8 cellular contexts compared by ENCODE assay signal in genomic region chr14:105486333-105486973, GRCh38. TPM values are rescaled to one million over a fixed set of nuclear protein-coding genes. Genes with fewer than 3 reads are reported as not detected.
DNase-seq lines count a peak whose midpoint lies in the region; ATAC-seq and TF ChIP-seq lines count a peak whose summit lies in the region.

A gene with protein sequence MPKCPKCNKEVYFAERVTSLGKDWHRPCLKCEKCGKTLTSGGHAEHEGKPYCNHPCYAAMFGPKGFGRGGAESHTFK (plus strand): TSS chr14:105486886. CDS start chr14:105487260, 374 bp downstream.

- WGBS in ovary, 3 donors: 2 to 3% (median 2%) methylated on average over 36 to 48 of the region's 48 CpGs

- CTCF ChIA-PET in CD4-positive, alpha-beta memory T cell (lab: Charles Lee; ENCODE audit: partially characterized antibody): interaction anchor here (1.1 to 1.4 kb wide), 2 partner anchors 8 to 38 kb away, joined by 4 read pairs; no protein-coding TSS in a partner anchor

- ATAC-seq in HG03342 (IDR thresholded peaks at IDR 0.05; ENCODE audit: unreplicated experiment) (no peak), GM21367 (IDR thresholded peaks at IDR 0.05; ENCODE audit: unreplicated experiment) (no peak)

- intact Hi-C loops in CD4-positive, alpha-beta memory T cell (cut with micrococcal nuclease): no loop called here
- intact Hi-C loops in ovary (cut with DNase I): loop anchor here in 3 of 4 donors (5.0 kb wide), 3 partner anchors 104 to 184 kb away; partner anchors contain the start of gene BRF1 (in 1 of the 3)

- POLR2A ChIA-PET in CD4-positive, alpha-beta memory T cell (lab: Charles Lee; ENCODE audit: partially characterized antibody): interaction anchor here (0.6 to 2.3 kb wide), 8 partner anchors 9 to 419 kb away, joined by 3 to 8 read pairs (median 4); partner anchors contain the start of genes BRF1 and PACS2

- peak within 1 kb of the TSS; percentile 97 for H3K27ac ChIP-seq in CD4-positive, alpha-beta memory T cell (ENCODE audit: low read depth, low read length)
- H3K27ac ChIP-seq in OCI-LY3 (ENCODE audit: low read length) (peak within 1 kb of the TSS; percentile 58), ovary (no peak within 1 kb of the TSS)

- DNase-seq in CD4-positive, alpha-beta memory T cell: peak in 2 of 5 donors; percentile 31 to 64
- DNase-seq in glutamatergic neuron (no peak), ovary (peak in 1 of 5 donors; percentile 35), NCI-H1417 (lab: John Stamatoyannopoulos, UW) (no peak), NCI-H1694 treated with DMSO at 0.1 percent for 48 hours (lab: John Stamatoyannopoulos, UW) (no peak)

- H3K9me3 ChIP-seq in CD4-positive, alpha-beta memory T cell (ENCODE audit: control insufficient read depth in 1 of 2, low read length in 2 of 2): no peaks in the 10 kb centered on the region
- H3K9me3 ChIP-seq in OCI-LY3 (ENCODE audit: insufficient read depth, low read length): no peaks in the 10 kb centered on the region
- H3K9me3 ChIP-seq in ovary: no peaks in the 10 kb centered on the region

- peak within 1 kb of the TSS; percentile 65 to 79 for H3K4me3 ChIP-seq in CD4-positive, alpha-beta memory T cell (ENCODE audit: low read length in 2 of 2)
- peak within 1 kb of the TSS; percentile 92 for H3K4me3 ChIP-seq in OCI-LY3 (ENCODE audit: low read length)
- peak within 1 kb of the TSS; percentile 33 for H3K4me3 ChIP-seq in ovary

- H4K20me1 ChIP-seq in OCI-LY3 (ENCODE audit: insufficient read depth, low read length): no peaks in the 10 kb centered on the region

- H2AFZ ChIP-seq in OCI-LY3 (ENCODE audit: low read depth, low read length): peak within 1 kb of the TSS; percentile 0; the same call in 1 of the 2 replicates

- H3K4me3 Mint-ChIP-seq in CD4-positive, alpha-beta memory T cell: peak within 1 kb of the TSS; percentile 90 to 98 (median 92)
- H3K4me3 Mint-ChIP-seq in glutamatergic neuron (ENCODE audit: unreplicated experiment): no peak within 1 kb of the TSS

- peaks cover 0 to 2% (median 0%) of the 10 kb centered on the region in 8 donors for H3K9me3 Mint-ChIP-seq in CD4-positive, alpha-beta memory T cell
- peaks cover 5% of the 10 kb centered on the region for H3K9me3 Mint-ChIP-seq in glutamatergic neuron (ENCODE audit: unreplicated experiment)

- no peaks in the 10 kb centered on the region for H3K27me3 Mint-ChIP-seq in CD4-positive, alpha-beta memory T cell
- H3K27me3 Mint-ChIP-seq in glutamatergic neuron (ENCODE audit: unreplicated experiment): peaks cover 18% of the 10 kb centered on the region

- H3K27me3 ChIP-seq in CD4-positive, alpha-beta memory T cell (ENCODE audit: insufficient read depth, low read length): no peaks in the 10 kb centered on the region
- H3K27me3 ChIP-seq in OCI-LY3 (ENCODE audit: low read depth, low read length) (peaks cover 9% of the 10 kb centered on the region), ovary (no peaks in the 10 kb centered on the region)

- no peaks in the 10 kb centered on the region for H3K36me3 ChIP-seq in CD4-positive, alpha-beta memory T cell (ENCODE audit: insufficient read depth, low read length)
- H3K36me3 ChIP-seq in OCI-LY3 (replicated peaks; ENCODE audit: low read depth, low read length): no peaks in the 10 kb centered on the region
- H3K36me3 ChIP-seq in ovary: no peaks in the 10 kb centered on the region

- H3K27ac Mint-ChIP-seq in CD4-positive, alpha-beta memory T cell: peak within 1 kb of the TSS; percentile 96 to 100 (median 99)
- no peak within 1 kb of the TSS for H3K27ac Mint-ChIP-seq in glutamatergic neuron (ENCODE audit: unreplicated experiment)

- H3K4me1 Mint-ChIP-seq in CD4-positive, alpha-beta memory T cell: peaks cover 25 to 78% (median 42%) of the 10 kb centered on the region in 4 donors
- peaks cover 9% of the 10 kb centered on the region for H3K4me1 Mint-ChIP-seq in glutamatergic neuron (ENCODE audit: low read depth, unreplicated experiment)

- H3K9ac ChIP-seq in OCI-LY3 (ENCODE audit: low read length): peak within 1 kb of the TSS; percentile 97

- H3K79me2 ChIP-seq in OCI-LY3 (ENCODE audit: low read length): peaks cover 12% of the 10 kb centered on the region; the same call in 1 of the 2 replicates

- peaks cover 4 to 19% of the 10 kb centered on the region in 2 donors for H3K36me3 Mint-ChIP-seq in CD4-positive, alpha-beta memory T cell
- H3K36me3 Mint-ChIP-seq in glutamatergic neuron (ENCODE audit: unreplicated experiment): no peaks in the 10 kb centered on the region

- peak within 1 kb of the TSS; percentile 93 for H3K4me2 ChIP-seq in OCI-LY3 (ENCODE audit: low read length)

- H3K4me1 ChIP-seq in CD4-positive, alpha-beta memory T cell (ENCODE audit: insufficient read depth, low read length): peaks cover 65% of the 10 kb centered on the region
- H3K4me1 ChIP-seq in OCI-LY3 (ENCODE audit: low read length): peaks cover 30% of the 10 kb centered on the region
- H3K4me1 ChIP-seq in ovary (ENCODE audit: insufficient read depth): peaks cover 11% of the 10 kb centered on the region

- no peak for TF ChIP-seq EP300 in ovary (IDR thresholded peaks at IDR 0.05)

- TF ChIP-seq CTCF in OCI-LY3 (IDR thresholded peaks at IDR 0.05; ENCODE audit: low read depth, low read length): no peak
- TF ChIP-seq CTCF in glutamatergic neuron (IDR thresholded peaks at IDR 0.05; ENCODE audit: partially characterized antibody, unreplicated experiment): no peak
- TF ChIP-seq CTCF in ovary (IDR thresholded peaks at IDR 0.05): no peak

- TF ChIP-seq POLR2A in ovary (IDR thresholded peaks at IDR 0.05): no peak

RNA-seq across cellular contexts. Expression of the gene that starts here (rescaled TPM):
- total RNA-seq in CD4-positive, alpha-beta memory T cell: 100 to 1,000 TPM; 276 to 290 TPM
- polyA plus RNA-seq in CD4-positive, alpha-beta memory T cell: 1,000 to 10,000 TPM; 1,440 to 2,028 TPM
- total RNA-seq in glutamatergic neuron (ENCODE audit: unreplicated experiment) (49.3 TPM), ovary (10 to 100 TPM in 5 of 7 donors, 1 to 10 TPM in 2; 3.2 to 72.8 (median 26.4) TPM)
- polyA plus RNA-seq in ovary: 100 to 1,000 TPM in 1 of 2 donors, 1 to 10 TPM in 1; 7.2 to 116 TPM

Comparison
In these comparisons a context has a peak if more than half of its experiments do, and no peak if none do; other contexts are left out.
1. RNA of the gene that starts here (polyA plus RNA-seq): 1,440 to 2,028 TPM in CD4-positive, alpha-beta memory T cell; 7.2 to 116 TPM in ovary; every median in the first group is over 10 times any median in the second.
2. H3K27ac ChIP-seq: peak in CD4-positive, alpha-beta memory T cell (single experiment) and OCI-LY3 (single experiment); none in ovary (0 of 2).
3. H3K4me3 ChIP-seq: peak in every context shown above with its lines; median percentile 92 in OCI-LY3; 72 in CD4-positive, alpha-beta memory T cell; 33 in ovary.